Comparison of ENCODE assay signal across 28 cellular contexts in genomic region chr9:87013490-87013889, GRCh38.
"Had no signal": no experiment of that assay in that cellular context is flagged by ENCODE, and none has a peak within 500 bp of the region (broad histone marks: within the 10 kb centered on the region; RNA-seq: fewer than 3 reads in every experiment).

No MANE protein-coding gene starts in this region.

- ATAC-seq: effector memory CD8-positive, alpha-beta T cell; esophagus mucosa; foreskin keratinocyte; gastrocnemius medialis; gastroesophageal sphincter; heart left ventricle; heart right ventricle had no signal

- H3K27ac ChIP-seq: colonic mucosa, coronary artery, dorsolateral prefrontal cortex, epithelial cell of prostate, esophagus muscularis mucosa, esophagus squamous epithelium, foreskin keratinocyte, gastrocnemius medialis, gastroesophageal sphincter, heart left ventricle, heart right ventricle had no signal

- DNase-seq: colonic mucosa; cortex of kidney; dermis blood vessel endothelial cell; dorsolateral prefrontal cortex; effector CD4-positive, alpha-beta T cell; effector CD8-positive, alpha-beta T cell; effector memory CD4-positive, alpha-beta T cell; effector memory CD8-positive, alpha-beta T cell; endodermal cell; erythroblast; esophagus squamous epithelium; foreskin fibroblast; foreskin keratinocyte; foreskin melanocyte; gastrocnemius medialis; glutamatergic neuron; head of caudate nucleus; heart left ventricle; heart right ventricle had no signal

- H3K27me3 ChIP-seq: colonic mucosa, dorsolateral prefrontal cortex, esophagus muscularis mucosa, esophagus squamous epithelium, foreskin keratinocyte, gastrocnemius medialis, gastroesophageal sphincter, heart left ventricle, heart right ventricle had no signal

- H3K9me3 ChIP-seq: colonic mucosa, esophagus muscularis mucosa, esophagus squamous epithelium, gastrocnemius medialis, gastroesophageal sphincter, heart left ventricle, heart right ventricle had no signal

- H3K4me1 ChIP-seq: colonic mucosa, esophagus squamous epithelium, foreskin keratinocyte, gastrocnemius medialis had no signal

- H3K36me3 ChIP-seq: colonic mucosa, esophagus muscularis mucosa, esophagus squamous epithelium, gastrocnemius medialis, gastroesophageal sphincter, heart left ventricle, heart right ventricle had no signal

- H3K4me3 ChIP-seq: colonic mucosa, coronary artery, dorsolateral prefrontal cortex, esophagus muscularis mucosa, esophagus squamous epithelium, gastrocnemius medialis, gastroesophageal sphincter, heart left ventricle, heart right ventricle had no signal

- FAIRE-seq: colon, endometrium, endothelial cell of umbilical vein, frontal cortex had no signal
